39 cellular contexts compared by ENCODE assay signal in genomic region chr1:151707541-151708065, GRCh38. TPM values are rescaled to one million over a fixed set of nuclear protein-coding genes. Genes with fewer than 3 reads are reported as not detected.
"Had no signal": no experiment of that assay in that cellular context is flagged by ENCODE, and none has a peak within 500 bp of the region (broad histone marks: within the 10 kb centered on the region; RNA-seq: fewer than 3 reads in every experiment).

No MANE protein-coding gene starts in this region.

- H3K27ac ChIP-seq: adrenal gland, body of pancreas, breast epithelium, epithelial cell of prostate, esophagus squamous epithelium had no signal

- H3K36me3 ChIP-seq: adrenal gland, breast epithelium, esophagus squamous epithelium had no signal

- H3K36me3 Mint-ChIP-seq: activated CD4-positive, alpha-beta memory T cell treated with anti-CD3 and anti-CD28 coated beads for 36 hours; activated CD8-positive, alpha-beta memory T cell treated with anti-CD3 and anti-CD28 coated beads, Interleukin-2, amount 10 ng/mL, durations not matched to agents 7 days and 5 days; activated naive CD4-positive, alpha-beta T cell treated with anti-CD3 and anti-CD28 coated beads, Interleukin-2, amount 50 U/mL, for 24 hours; activated naive CD8-positive, alpha-beta T cell treated with anti-CD3 and anti-CD28 coated beads for 36 hours had no signal

- H3K4me3 Mint-ChIP-seq: activated CD4-positive, alpha-beta memory T cell treated with anti-CD3 and anti-CD28 coated beads for 36 hours; activated CD4-positive, alpha-beta T cell treated with anti-CD3 and anti-CD28 coated beads for 36 hours; activated CD4-positive, alpha-beta T cell treated with anti-CD3 and anti-CD28 coated beads, Interleukin-2, amount 10 ng/mL, durations not matched to agents 24 days and 14 days; activated CD8-positive, alpha-beta memory T cell treated with anti-CD3 and anti-CD28 coated beads, Interleukin-2, amount 10 ng/mL, durations not matched to agents 7 days and 5 days; activated CD8-positive, alpha-beta T cell treated with anti-CD3 and anti-CD28 coated beads, Interleukin-2, amount 10 ng/mL, durations not matched to agents 7 days and 5 days; activated naive CD4-positive, alpha-beta T cell treated with anti-CD3 and anti-CD28 coated beads for 36 hours; activated naive CD4-positive, alpha-beta T cell treated with anti-CD3 and anti-CD28 coated beads, Interleukin-2, amount 50 U/mL, for 24 hours; activated naive CD8-positive, alpha-beta T cell treated with anti-CD3 and anti-CD28 coated beads for 36 hours; activated naive CD8-positive, alpha-beta T cell treated with anti-CD3 and anti-CD28 coated beads, Interleukin-2, amount 50 U/mL, for 24 hours; activated T-helper 1 cell treated with anti-CD3 and anti-CD28 coated beads, Interleukin-12 subunit alpha, Interleukin-12 subunit beta, Interleukin-2, Interleukin-4 antibody, amounts not matched to agents 30 ng/mL and 10 ng/mL and 1 ng/mL, durations not matched to agents 14 hours and 24 hours and 36 hours; effector memory CD8-positive, alpha-beta T cell had no signal

- H3K27ac Mint-ChIP-seq: activated CD4-positive, alpha-beta memory T cell treated with anti-CD3 and anti-CD28 coated beads for 36 hours; activated CD4-positive, alpha-beta T cell treated with anti-CD3 and anti-CD28 coated beads for 36 hours; activated CD4-positive, alpha-beta T cell treated with anti-CD3 and anti-CD28 coated beads, Interleukin-2, amount 10 ng/mL, durations not matched to agents 24 days and 14 days; activated CD8-positive, alpha-beta memory T cell treated with anti-CD3 and anti-CD28 coated beads, Interleukin-2, amount 10 ng/mL, durations not matched to agents 7 days and 5 days; activated CD8-positive, alpha-beta T cell treated with anti-CD3 and anti-CD28 coated beads, Interleukin-2, amount 10 ng/mL, durations not matched to agents 7 days and 5 days; activated naive CD4-positive, alpha-beta T cell treated with anti-CD3 and anti-CD28 coated beads for 36 hours; activated naive CD4-positive, alpha-beta T cell treated with anti-CD3 and anti-CD28 coated beads, Interleukin-2, amount 50 U/mL, for 24 hours; activated naive CD8-positive, alpha-beta T cell treated with anti-CD3 and anti-CD28 coated beads for 36 hours; activated naive CD8-positive, alpha-beta T cell treated with anti-CD3 and anti-CD28 coated beads, Interleukin-2, amount 50 U/mL, for 24 hours; activated T-helper 1 cell treated with anti-CD3 and anti-CD28 coated beads, Interleukin-12 subunit alpha, Interleukin-12 subunit beta, Interleukin-2, Interleukin-4 antibody, amounts not matched to agents 30 ng/mL and 10 ng/mL and 1 ng/mL, durations not matched to agents 14 hours and 24 hours and 36 hours; activated T-helper 2 cell treated with anti-CD3 and anti-CD28 coated beads, Interferon-gamma antibody, Interleukin-2, Interleukin-4, amounts not matched to agents 10 μg/mL and 5 μg/mL and 100 μg/mL, durations not matched to agents 14 hours and 24 hours and 36 hours had no signal

- H3K9me3 ChIP-seq: adrenal gland, body of pancreas, breast epithelium, esophagus squamous epithelium had no signal

- H3K4me1 Mint-ChIP-seq: activated naive CD8-positive, alpha-beta T cell treated with anti-CD3 and anti-CD28 coated beads for 36 hours had no signal

- H3K4me3 ChIP-seq: adrenal gland, body of pancreas, breast epithelium, esophagus squamous epithelium had no signal

- ATAC-seq: activated CD4-positive, alpha-beta T cell treated with anti-CD3 and anti-CD28 coated beads for 36 hours; activated CD8-positive, alpha-beta memory T cell treated with anti-CD3 and anti-CD28 coated beads, Interleukin-2, amount 10 ng/mL, durations not matched to agents 7 days and 5 days; activated CD8-positive, alpha-beta T cell treated with anti-CD3 and anti-CD28 coated beads, Interleukin-2, amount 10 ng/mL, durations not matched to agents 7 days and 5 days; activated naive CD8-positive, alpha-beta T cell treated with anti-CD3 and anti-CD28 coated beads, Interleukin-2, amount 50 U/mL, for 24 hours; body of pancreas; effector memory CD8-positive, alpha-beta T cell had no signal

- H3K4me1 ChIP-seq: adrenal gland, body of pancreas, breast epithelium, esophagus squamous epithelium had no signal

- H3K27me3 Mint-ChIP-seq: activated CD4-positive, alpha-beta memory T cell treated with anti-CD3 and anti-CD28 coated beads for 36 hours; activated CD4-positive, alpha-beta T cell treated with anti-CD3 and anti-CD28 coated beads for 36 hours; activated CD8-positive, alpha-beta memory T cell treated with anti-CD3 and anti-CD28 coated beads, Interleukin-2, amount 10 ng/mL, durations not matched to agents 7 days and 5 days; activated naive CD4-positive, alpha-beta T cell treated with anti-CD3 and anti-CD28 coated beads, Interleukin-2, amount 50 U/mL, for 24 hours; activated naive CD8-positive, alpha-beta T cell treated with anti-CD3 and anti-CD28 coated beads, Interleukin-2, amount 50 U/mL, for 24 hours had no signal

- H3K27me3 ChIP-seq: adrenal gland, body of pancreas, breast epithelium had no signal

- H3K9me3 Mint-ChIP-seq: activated CD4-positive, alpha-beta memory T cell treated with anti-CD3 and anti-CD28 coated beads for 36 hours; activated CD4-positive, alpha-beta T cell treated with anti-CD3 and anti-CD28 coated beads, Interleukin-2, amount 10 ng/mL, durations not matched to agents 24 days and 14 days; activated naive CD4-positive, alpha-beta T cell treated with anti-CD3 and anti-CD28 coated beads for 36 hours; activated naive CD4-positive, alpha-beta T cell treated with anti-CD3 and anti-CD28 coated beads, Interleukin-2, amount 50 U/mL, for 24 hours; activated naive CD8-positive, alpha-beta T cell treated with anti-CD3 and anti-CD28 coated beads for 36 hours; activated naive CD8-positive, alpha-beta T cell treated with anti-CD3 and anti-CD28 coated beads, Interleukin-2, amount 50 U/mL, for 24 hours; activated T-helper 1 cell treated with anti-CD3 and anti-CD28 coated beads, Interleukin-12 subunit alpha, Interleukin-12 subunit beta, Interleukin-2, Interleukin-4 antibody, amounts not matched to agents 30 ng/mL and 10 ng/mL and 1 ng/mL, durations not matched to agents 14 hours and 24 hours and 36 hours; activated T-helper 2 cell treated with anti-CD3 and anti-CD28 coated beads, Interferon-gamma antibody, Interleukin-2, Interleukin-4, amounts not matched to agents 10 μg/mL and 5 μg/mL and 100 μg/mL, durations not matched to agents 14 hours and 24 hours and 36 hours; effector memory CD8-positive, alpha-beta T cell had no signal

- DNase-seq: activated CD4-positive, alpha-beta memory T cell treated with anti-CD3 and anti-CD28 coated beads for 36 hours; activated CD4-positive, alpha-beta T cell treated with anti-CD3 and anti-CD28 coated beads for 36 hours; activated CD4-positive, alpha-beta T cell treated with anti-CD3 and anti-CD28 coated beads, Interleukin-2, amount 10 ng/mL, durations not matched to agents 24 days and 14 days; activated CD4-positive, CD25-positive, alpha-beta regulatory T cell; activated CD4-positive, CD25-positive, alpha-beta regulatory T cell treated with anti-CD3 and anti-CD28 coated beads, Interleukin-2, amount 50 U/mL, for 72 hours; activated CD8-positive, alpha-beta memory T cell treated with anti-CD3 and anti-CD28 coated beads, Interleukin-2, amount 10 ng/mL, durations not matched to agents 7 days and 5 days; activated CD8-positive, alpha-beta memory T cell treated with anti-CD3 and anti-CD28 coated beads, Interleukin-2, amount 50 U/mL, for 4 hours; activated CD8-positive, alpha-beta T cell treated with anti-CD3 and anti-CD28 coated beads, Interleukin-2, amount 10 ng/mL, durations not matched to agents 7 days and 5 days; activated effector memory CD4-positive, alpha-beta T cell treated with anti-CD3 and anti-CD28 coated beads, Interleukin-2, amount 50 U/mL, for 16 hours; activated naive CD4-positive, alpha-beta T cell treated with anti-CD3 and anti-CD28 coated beads for 36 hours; activated naive CD8-positive, alpha-beta T cell treated with anti-CD3 and anti-CD28 coated beads for 36 hours; activated naive CD8-positive, alpha-beta T cell treated with anti-CD3 and anti-CD28 coated beads, Interleukin-2, amount 50 U/mL, for 24 hours; activated T-cell treated with anti-CD3 and anti-CD28 coated beads, Interleukin-2, amount 50 U/mL, for 1 hour; activated T-cell treated with anti-CD3 and anti-CD28 coated beads, Interleukin-2, amount 50 U/mL, for 48 hours; adrenal gland; amygdala; aorta; body of pancreas; caudate nucleus; cortex of kidney; dermis blood vessel endothelial cell; effector CD4-positive, alpha-beta T cell; effector memory CD8-positive, alpha-beta T cell; esophagus squamous epithelium; foreskin melanocyte; head of caudate nucleus; T-helper 2 cell had no signal

RNA-seq across cellular contexts. Expression of gene CELF3, which starts 9.0 kb away (rescaled TPM):
- total RNA-seq: activated CD4-positive, alpha-beta memory T cell treated with anti-CD3 and anti-CD28 coated beads for 36 hours; activated CD4-positive, alpha-beta T cell treated with anti-CD3 and anti-CD28 coated beads for 36 hours; activated CD4-positive, alpha-beta T cell treated with anti-CD3 and anti-CD28 coated beads, Interleukin-2, amount 10 ng/mL, durations not matched to agents 24 days and 14 days; activated CD8-positive, alpha-beta memory T cell treated with anti-CD3 and anti-CD28 coated beads for 36 hours; activated CD8-positive, alpha-beta memory T cell treated with anti-CD3 and anti-CD28 coated beads, Interleukin-2, amount 10 ng/mL, durations not matched to agents 7 days and 5 days; activated CD8-positive, alpha-beta T cell treated with anti-CD3 and anti-CD28 coated beads, Interleukin-2, amount 10 ng/mL, durations not matched to agents 7 days and 5 days; activated naive CD4-positive, alpha-beta T cell treated with anti-CD3 and anti-CD28 coated beads for 36 hours; activated naive CD8-positive, alpha-beta T cell treated with anti-CD3 and anti-CD28 coated beads for 36 hours; activated T-helper 1 cell treated with anti-CD3 and anti-CD28 coated beads, Interleukin-12 subunit alpha, Interleukin-12 subunit beta, Interleukin-2, Interleukin-4 antibody, amounts not matched to agents 30 ng/mL and 10 ng/mL and 1 ng/mL, durations not matched to agents 14 hours and 24 hours and 36 hours; activated T-helper 2 cell treated with anti-CD3 and anti-CD28 coated beads, Interferon-gamma antibody, Interleukin-2, Interleukin-4, amounts not matched to agents 10 μg/mL and 5 μg/mL and 100 μg/mL, durations not matched to agents 14 hours and 24 hours and 36 hours; aorta; breast epithelium; chondrocyte; dermis blood vessel endothelial cell; endothelial cell of umbilical vein; fibroblast of lung; fibroblast of villous mesenchyme; T-helper 1 cell treated with Interleukin-12 subunit alpha and Interleukin-12 subunit beta and Interleukin-4 antibody, amounts not matched to agents 30 ng/mL and 1 ng/mL, for 36 hours had no signal
- polyA plus RNA-seq: endothelial cell of umbilical vein, fibroblast of lung had no signal

RNA-seq across cellular contexts. Expression of gene RIIAD1, which starts 13.7 kb away (rescaled TPM):
- total RNA-seq: activated CD4-positive, alpha-beta memory T cell treated with anti-CD3 and anti-CD28 coated beads for 36 hours; activated CD4-positive, alpha-beta T cell treated with anti-CD3 and anti-CD28 coated beads for 36 hours; activated CD4-positive, alpha-beta T cell treated with anti-CD3 and anti-CD28 coated beads, Interleukin-2, amount 10 ng/mL, durations not matched to agents 24 days and 14 days; activated CD8-positive, alpha-beta memory T cell treated with anti-CD3 and anti-CD28 coated beads for 36 hours; activated CD8-positive, alpha-beta memory T cell treated with anti-CD3 and anti-CD28 coated beads, Interleukin-2, amount 10 ng/mL, durations not matched to agents 7 days and 5 days; activated CD8-positive, alpha-beta T cell treated with anti-CD3 and anti-CD28 coated beads, Interleukin-2, amount 10 ng/mL, durations not matched to agents 7 days and 5 days; activated naive CD4-positive, alpha-beta T cell treated with anti-CD3 and anti-CD28 coated beads for 36 hours; activated naive CD8-positive, alpha-beta T cell treated with anti-CD3 and anti-CD28 coated beads for 36 hours; activated T-helper 1 cell treated with anti-CD3 and anti-CD28 coated beads, Interleukin-12 subunit alpha, Interleukin-12 subunit beta, Interleukin-2, Interleukin-4 antibody, amounts not matched to agents 30 ng/mL and 10 ng/mL and 1 ng/mL, durations not matched to agents 14 hours and 24 hours and 36 hours; activated T-helper 2 cell treated with anti-CD3 and anti-CD28 coated beads, Interferon-gamma antibody, Interleukin-2, Interleukin-4, amounts not matched to agents 10 μg/mL and 5 μg/mL and 100 μg/mL, durations not matched to agents 14 hours and 24 hours and 36 hours; aorta; body of pancreas; breast epithelium; chondrocyte; dermis blood vessel endothelial cell; endothelial cell of umbilical vein; esophagus squamous epithelium; fibroblast of lung; fibroblast of villous mesenchyme; T-helper 1 cell treated with Interleukin-12 subunit alpha and Interleukin-12 subunit beta and Interleukin-4 antibody, amounts not matched to agents 30 ng/mL and 1 ng/mL, for 36 hours had no signal
- polyA plus RNA-seq: aorta, endothelial cell of umbilical vein, esophagus, fibroblast of lung had no signal
